In the genomic region with DNA sequence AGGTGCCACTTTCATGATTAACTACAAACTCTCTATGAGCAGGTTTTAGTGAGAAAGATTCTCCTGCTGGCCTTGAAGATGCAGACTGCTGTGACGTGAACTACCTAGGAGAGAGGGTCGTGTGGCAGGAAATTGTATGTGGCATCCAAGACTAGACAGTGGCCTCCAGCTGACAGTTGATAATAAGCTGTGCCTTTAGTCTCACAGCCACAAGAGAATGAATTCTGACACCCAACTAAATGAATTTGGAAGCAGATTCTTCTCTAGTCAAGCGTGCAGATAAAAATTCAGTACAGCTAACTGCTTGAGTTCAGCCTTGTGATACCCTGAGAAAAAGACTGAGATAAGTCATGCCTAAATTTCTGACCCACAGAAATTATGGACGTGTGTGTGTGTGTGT, we compare ENCODE assay signal across 38 cellular contexts.
"Had no signal": no experiment of that assay in that cellular context is flagged by ENCODE, and none has a peak within 500 bp of the region (broad histone marks: within the 10 kb centered on the region; RNA-seq: fewer than 3 reads in every experiment).

No MANE protein-coding gene starts in this region.

- H3K4me3 Mint-ChIP-seq: activated B cell treated with CpG ODN at 0.5 μM for 24 hours; activated CD8-positive, alpha-beta T cell treated with anti-CD3 and anti-CD28 coated beads for 36 hours; activated naive CD4-positive, alpha-beta T cell treated with anti-CD3 and anti-CD28 coated beads for 36 hours; activated naive CD4-positive, alpha-beta T cell treated with anti-CD3 and anti-CD28 coated beads, Interleukin-2, amount 50 U/mL, for 24 hours; activated naive CD8-positive, alpha-beta T cell treated with anti-CD3 and anti-CD28 coated beads for 36 hours; activated naive CD8-positive, alpha-beta T cell treated with anti-CD3 and anti-CD28 coated beads, Interleukin-2, amount 50 U/mL, for 24 hours; activated T-cell treated with anti-CD3 and anti-CD28 coated beads, Interleukin-2, amount 50 U/mL, for 4 hours; activated T-helper 17 cell treated with anti-CD3 and anti-CD28 coated beads, Interleukin-2, amount 50 U/mL, for 72 hours; brain; dendritic cell treated with granulocyte-macrophage colony-stimulating factor and Interleukin-4, amounts not matched to agents 40 ng/mL and 50 ng/mL, for 4 days; T-helper 17 cell; T-helper 2 cell treated with Interferon-gamma antibody and Interleukin-4, amounts not matched to agents 5 μg/mL and 100 μg/mL, for 36 hours had no signal

- H3K27ac ChIP-seq: adrenal gland, breast epithelium, cardiac muscle cell, colonic mucosa, dorsolateral prefrontal cortex, epithelial cell of prostate, esophagus squamous epithelium, gastroesophageal sphincter, heart right ventricle, WERI-Rb-1 had no signal

- H3K9me3 Mint-ChIP-seq: activated naive CD4-positive, alpha-beta T cell treated with anti-CD3 and anti-CD28 coated beads, Interleukin-2, amount 50 U/mL, for 24 hours; activated naive CD8-positive, alpha-beta T cell treated with anti-CD3 and anti-CD28 coated beads for 36 hours; T-helper 2 cell treated with Interferon-gamma antibody and Interleukin-4, amounts not matched to agents 5 μg/mL and 100 μg/mL, for 36 hours had no signal

- H3K4me1 ChIP-seq: adrenal gland, breast epithelium, colonic mucosa, esophagus squamous epithelium, gastroesophageal sphincter, heart right ventricle had no signal

- H3K36me3 ChIP-seq: adrenal gland, breast epithelium, cardiac muscle cell, colonic mucosa, esophagus squamous epithelium, gastroesophageal sphincter, heart right ventricle, WERI-Rb-1 had no signal

- ATAC-seq: activated CD4-positive, CD25-positive, alpha-beta regulatory T cell treated with anti-CD3 and anti-CD28 coated beads, Interleukin-2, amount 50 U/mL, for 24 hours; activated CD8-positive, alpha-beta T cell treated with anti-CD3 and anti-CD28 coated beads for 36 hours; activated naive CD8-positive, alpha-beta T cell treated with anti-CD3 and anti-CD28 coated beads, Interleukin-2, amount 50 U/mL, for 24 hours; activated T-cell treated with anti-CD3 and anti-CD28 coated beads, Interleukin-2, amount 50 U/mL, for 4 hours; activated T-helper 17 cell treated with anti-CD3 and anti-CD28 coated beads, Interleukin-2, amount 50 U/mL, for 72 hours; gastroesophageal sphincter; heart right ventricle; T-helper 17 cell had no signal

- H3K36me3 Mint-ChIP-seq: activated naive CD4-positive, alpha-beta T cell treated with anti-CD3 and anti-CD28 coated beads, Interleukin-2, amount 50 U/mL, for 24 hours; activated naive CD8-positive, alpha-beta T cell treated with anti-CD3 and anti-CD28 coated beads for 36 hours; brain had no signal

- FAIRE-seq: endothelial cell of umbilical vein had no signal

- H3K4me1 Mint-ChIP-seq: activated B cell treated with CpG ODN at 0.5 μM for 24 hours; activated naive CD4-positive, alpha-beta T cell treated with anti-CD3 and anti-CD28 coated beads, Interleukin-2, amount 50 U/mL, for 24 hours; activated naive CD8-positive, alpha-beta T cell treated with anti-CD3 and anti-CD28 coated beads for 36 hours; activated naive CD8-positive, alpha-beta T cell treated with anti-CD3 and anti-CD28 coated beads, Interleukin-2, amount 50 U/mL, for 24 hours; activated T-helper 17 cell treated with anti-CD3 and anti-CD28 coated beads, Interleukin-2, amount 50 U/mL, for 72 hours; brain; T-helper 17 cell had no signal

- H3K27ac Mint-ChIP-seq: activated B cell treated with CpG ODN at 0.5 μM for 24 hours; activated CD8-positive, alpha-beta T cell treated with anti-CD3 and anti-CD28 coated beads for 36 hours; activated naive CD4-positive, alpha-beta T cell treated with anti-CD3 and anti-CD28 coated beads for 36 hours; activated naive CD4-positive, alpha-beta T cell treated with anti-CD3 and anti-CD28 coated beads, Interleukin-2, amount 50 U/mL, for 24 hours; activated naive CD8-positive, alpha-beta T cell treated with anti-CD3 and anti-CD28 coated beads for 36 hours; activated naive CD8-positive, alpha-beta T cell treated with anti-CD3 and anti-CD28 coated beads, Interleukin-2, amount 50 U/mL, for 24 hours; activated T-helper 17 cell treated with anti-CD3 and anti-CD28 coated beads, Interleukin-2, amount 50 U/mL, for 72 hours; dendritic cell treated with granulocyte-macrophage colony-stimulating factor and Interleukin-4, amounts not matched to agents 40 ng/mL and 50 ng/mL, for 4 days; T-helper 17 cell; T-helper 2 cell treated with Interferon-gamma antibody and Interleukin-4, amounts not matched to agents 5 μg/mL and 100 μg/mL, for 36 hours had no signal

- H3K27me3 ChIP-seq: adrenal gland, breast epithelium, cardiac muscle cell, colonic mucosa, dorsolateral prefrontal cortex, esophagus squamous epithelium, gastroesophageal sphincter, heart right ventricle had no signal

- H3K9me3 ChIP-seq: adrenal gland, colonic mucosa had no signal

- H3K4me3 ChIP-seq: adrenal gland, breast epithelium, cardiac muscle cell, colonic mucosa, dorsolateral prefrontal cortex, esophagus squamous epithelium, gastroesophageal sphincter, heart right ventricle had no signal

- DNase-seq: activated B cell treated with CpG ODN at 0.5 μM for 24 hours; activated CD4-positive, alpha-beta T cell treated with anti-CD3 and anti-CD28 coated beads for 48 hours; activated CD4-positive, alpha-beta T cell treated with anti-CD3 and anti-CD28 coated beads, Interleukin-2, amount 50 U/mL, for 1 hour; activated CD4-positive, alpha-beta T cell treated with anti-CD3 and anti-CD28 coated beads, Interleukin-2, amount 50 U/mL, for 48 hours; activated CD8-positive, alpha-beta memory T cell treated with anti-CD3 and anti-CD28 coated beads for 24 hours; activated CD8-positive, alpha-beta T cell treated with anti-CD3 and anti-CD28 coated beads for 36 hours; activated effector memory CD4-positive, alpha-beta T cell treated with Interleukin-2 at 50 U/mL for 16 hours; activated gamma-delta T cell treated with Interleukin-2 at 50 U/mL for 16 hours; activated naive CD4-positive, alpha-beta T cell treated with anti-CD3 and anti-CD28 coated beads for 36 hours; activated naive CD8-positive, alpha-beta T cell treated with anti-CD3 and anti-CD28 coated beads for 36 hours; activated naive CD8-positive, alpha-beta T cell treated with anti-CD3 and anti-CD28 coated beads, Interleukin-2, amount 50 U/mL, for 24 hours; activated T-cell treated with anti-CD3 and anti-CD28 coated beads, Interleukin-2, amount 50 U/mL, for 4 hours; adrenal gland; amygdala; aorta; central memory CD4-positive, alpha-beta T cell; cerebellar nuclear complex; colonic mucosa; dorsolateral prefrontal cortex; effector memory CD4-positive, alpha-beta T cell; esophagus squamous epithelium; foreskin melanocyte; heart right ventricle; T-helper 1 cell; T-helper 17 cell; T1000; WERI-Rb-1 had no signal

- H3K27me3 Mint-ChIP-seq: activated B cell treated with CpG ODN at 0.5 μM for 24 hours; activated CD8-positive, alpha-beta T cell treated with anti-CD3 and anti-CD28 coated beads for 36 hours; activated naive CD4-positive, alpha-beta T cell treated with anti-CD3 and anti-CD28 coated beads, Interleukin-2, amount 50 U/mL, for 24 hours; activated naive CD8-positive, alpha-beta T cell treated with anti-CD3 and anti-CD28 coated beads for 36 hours; activated naive CD8-positive, alpha-beta T cell treated with anti-CD3 and anti-CD28 coated beads, Interleukin-2, amount 50 U/mL, for 24 hours; activated T-helper 17 cell treated with anti-CD3 and anti-CD28 coated beads, Interleukin-2, amount 50 U/mL, for 72 hours; brain; dendritic cell treated with granulocyte-macrophage colony-stimulating factor and Interleukin-4, amounts not matched to agents 40 ng/mL and 50 ng/mL, for 4 days; T-helper 17 cell had no signal
